Comparison of ENCODE assay signal across 7 cellular contexts in the genomic region with DNA sequence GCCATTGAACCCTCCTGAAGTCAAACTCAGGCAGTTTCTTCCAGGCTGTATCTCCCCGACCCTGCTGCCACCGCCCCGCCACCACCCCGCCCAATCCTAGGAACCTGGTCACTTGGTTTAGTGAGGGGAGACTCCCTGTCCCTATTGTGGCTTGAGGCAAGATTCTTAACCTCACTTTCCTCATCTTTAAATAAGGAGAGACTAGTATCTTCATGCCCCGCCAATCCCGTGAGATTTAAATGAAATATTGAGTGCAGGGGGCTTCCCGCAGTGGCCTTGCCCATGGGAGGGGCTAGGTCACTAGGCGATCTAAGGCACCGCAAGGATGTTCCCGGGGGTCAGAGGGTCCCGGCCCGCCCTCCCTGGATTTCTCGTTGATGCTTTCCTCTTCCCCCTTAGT. TPM values are rescaled to one million over a fixed set of nuclear protein-coding genes. Genes with fewer than 3 reads are reported as not detected.
A peak's percentile ranks its signal among the peaks of the same experiment; 100 is the strongest.
DNase-seq lines count a peak whose midpoint lies in the region; ATAC-seq and TF ChIP-seq lines count a peak whose summit lies in the region.
"Had no signal": no experiment of that assay in that cellular context is flagged by ENCODE, and none has a peak within 500 bp of the region (broad histone marks: within the 10 kb centered on the region; RNA-seq: fewer than 3 reads in every experiment).

No MANE protein-coding gene starts in this region.

- no peak for TF ChIP-seq CTCF in choroid plexus epithelial cell (conservative IDR thresholded peaks at IDR 0.05; ENCODE audit: low read depth, low read length)
- TF ChIP-seq CTCF in neural cell (IDR thresholded peaks at IDR 0.05; ENCODE audit: poor library complexity, severe bottlenecking): no peak

- H3F3A ChIP-seq in neural cell (ENCODE audit: insufficient read depth, low read length, poor library complexity, severe bottlenecking): no peaks in the 10 kb centered on the region

- no peaks in the 10 kb centered on the region for H3K9me3 ChIP-seq in HUES64 (ENCODE audit: insufficient read depth, low read depth, low read length)
- no peaks in the 10 kb centered on the region for H3K9me3 ChIP-seq in neural cell (ENCODE audit: low read length)

- H3K4me1 ChIP-seq in HUES64 (ENCODE audit: insufficient read depth, low read length): no peaks in the 10 kb centered on the region

- H3K4me3 ChIP-seq in HUES64 (ENCODE audit: low read length) (peak overlapping the region; percentile 79), choroid plexus epithelial cell (ENCODE audit: low read depth, low read length) (peak overlapping the region; percentile 54), neural cell (ENCODE audit: low read length) (peak overlapping the region; percentile 66)

- H3K36me3 ChIP-seq in HUES64 (ENCODE audit: insufficient read depth, low read length) (no peaks in the 10 kb centered on the region), neural cell (ENCODE audit: insufficient read depth, low read length) (no peaks in the 10 kb centered on the region)

- no peak overlapping the region for H2AFZ ChIP-seq in neural cell (ENCODE audit: low read depth, low read length)

- H3K27ac ChIP-seq in HUES64 (ENCODE audit: low read depth, low read length): no peak overlapping the region
- H3K27ac ChIP-seq in neural cell (ENCODE audit: low read length): no peak overlapping the region

- TF ChIP-seq RAD21 in neural cell (conservative IDR thresholded peaks at IDR 0.05): no peak

- H3K4me2 ChIP-seq in neural cell (ENCODE audit: low read length): no peak overlapping the region

- peaks cover 32% of the 10 kb centered on the region for H3K27me3 ChIP-seq in HUES64 (ENCODE audit: insufficient read depth, low read length)
- peaks cover 51% of the 10 kb centered on the region for H3K27me3 ChIP-seq in neural cell (ENCODE audit: insufficient read depth, low read depth, low read length)

- TF ChIP-seq EP300 in neural cell (conservative IDR thresholded peaks at IDR 0.05; ENCODE audit: poor library complexity, severe bottlenecking): no peak

- no peak for DNase-seq in choroid plexus epithelial cell (ENCODE audit: low read depth)
- DNase-seq in activated CD8-positive, alpha-beta memory T cell treated with anti-CD3 and anti-CD28 coated beads for 24 hours: no peak
- no peak for DNase-seq in NCI-H1694 treated with DMSO at 0.1 percent for 48 hours (lab: John Stamatoyannopoulos, UW)
- DNase-seq: GF-D8 had no signal

- ATAC-seq in HG02884 (IDR thresholded peaks at IDR 0.05; ENCODE audit: unreplicated experiment): no peak

- no peaks in the 10 kb centered on the region for H3K79me2 ChIP-seq in neural cell (replicated peaks; ENCODE audit: insufficient read depth, low read length)

- no peaks in the 10 kb centered on the region for H4K20me1 ChIP-seq in neural cell (ENCODE audit: insufficient read depth)

- 40% methylated on average over 13 of the region's 13 CpGs for WGBS in HUES64

- H3K9ac ChIP-seq in HUES64 (ENCODE audit: low read depth, low read length) (peak overlapping the region; percentile 77), neural cell (ENCODE audit: low read length) (no peak overlapping the region)

- H3K9me2 ChIP-seq in neural cell (ENCODE audit: insufficient read depth, low read length): no peaks in the 10 kb centered on the region

TF ChIP-seq in neural cell, 6 proteins besides CTCF, POLR2A, EP300 and RAD21:
- TF ChIP-seq EZH2 (IDR thresholded peaks at IDR 0.05; ENCODE audit: borderline replicate concordance, insufficient read depth, low read length, poor library complexity, severe bottlenecking) (no peak), SMC3 (conservative IDR thresholded peaks at IDR 0.05; ENCODE audit: poor library complexity) (no peak), MXI1 (conservative IDR thresholded peaks at IDR 0.05; ENCODE audit: poor library complexity, severe bottlenecking) (no peak), TAF1 (IDR thresholded peaks at IDR 0.05; ENCODE audit: low read depth) (no peak), POLR2AphosphoS5 (IDR thresholded peaks at IDR 0.05) (no peak)
- TF ChIP-seq, protein P1, sequence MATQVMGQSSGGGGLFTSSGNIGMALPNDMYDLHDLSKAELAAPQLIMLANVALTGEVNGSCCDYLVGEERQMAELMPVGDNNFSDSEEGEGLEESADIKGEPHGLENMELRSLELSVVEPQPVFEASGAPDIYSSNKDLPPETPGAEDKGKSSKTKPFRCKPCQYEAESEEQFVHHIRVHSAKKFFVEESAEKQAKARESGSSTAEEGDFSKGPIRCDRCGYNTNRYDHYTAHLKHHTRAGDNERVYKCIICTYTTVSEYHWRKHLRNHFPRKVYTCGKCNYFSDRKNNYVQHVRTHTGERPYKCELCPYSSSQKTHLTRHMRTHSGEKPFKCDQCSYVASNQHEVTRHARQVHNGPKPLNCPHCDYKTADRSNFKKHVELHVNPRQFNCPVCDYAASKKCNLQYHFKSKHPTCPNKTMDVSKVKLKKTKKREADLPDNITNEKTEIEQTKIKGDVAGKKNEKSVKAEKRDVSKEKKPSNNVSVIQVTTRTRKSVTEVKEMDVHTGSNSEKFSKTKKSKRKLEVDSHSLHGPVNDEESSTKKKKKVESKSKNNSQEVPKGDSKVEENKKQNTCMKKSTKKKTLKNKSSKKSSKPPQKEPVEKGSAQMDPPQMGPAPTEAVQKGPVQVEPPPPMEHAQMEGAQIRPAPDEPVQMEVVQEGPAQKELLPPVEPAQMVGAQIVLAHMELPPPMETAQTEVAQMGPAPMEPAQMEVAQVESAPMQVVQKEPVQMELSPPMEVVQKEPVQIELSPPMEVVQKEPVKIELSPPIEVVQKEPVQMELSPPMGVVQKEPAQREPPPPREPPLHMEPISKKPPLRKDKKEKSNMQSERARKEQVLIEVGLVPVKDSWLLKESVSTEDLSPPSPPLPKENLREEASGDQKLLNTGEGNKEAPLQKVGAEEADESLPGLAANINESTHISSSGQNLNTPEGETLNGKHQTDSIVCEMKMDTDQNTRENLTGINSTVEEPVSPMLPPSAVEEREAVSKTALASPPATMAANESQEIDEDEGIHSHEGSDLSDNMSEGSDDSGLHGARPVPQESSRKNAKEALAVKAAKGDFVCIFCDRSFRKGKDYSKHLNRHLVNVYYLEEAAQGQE (IDR thresholded peaks at IDR 0.05; ENCODE audit: borderline replicate concordance): no peak

RNA-seq across cellular contexts. Expression of a gene that starts 1.0 kb away (rescaled TPM):
- polyA plus RNA-seq in HUES64 (2013, experiment 1 of 2): 7.9 TPM
- 9.3 TPM for polyA plus RNA-seq in HUES64 (2013, experiment 2 of 2)
- polyA plus RNA-seq in neural cell: not detected in 2 replicates
- polyA minus RNA-seq in neural cell: not detected in 2 replicates

RNA-seq across cellular contexts. Expression of a gene that starts 34.2 kb away (rescaled TPM):
- 21.5 TPM for polyA plus RNA-seq in HUES64 (2013, experiment 1 of 2)
- 22.9 TPM for polyA plus RNA-seq in HUES64 (2013, experiment 2 of 2)
- polyA plus RNA-seq in neural cell: 11.0 and 17.2 TPM in 2 replicates
- 5.6 and 7.2 TPM in 2 replicates for polyA minus RNA-seq in neural cell

RNA-seq across cellular contexts. Expression of a gene that starts 37.7 kb away (rescaled TPM):
- 124 TPM for polyA plus RNA-seq in HUES64 (2013, experiment 1 of 2)
- polyA plus RNA-seq in HUES64 (2013, experiment 2 of 2): 116 TPM
- 20.6 and 32.1 TPM in 2 replicates for polyA plus RNA-seq in neural cell
- polyA minus RNA-seq in neural cell: 20.5 and 21.6 TPM in 2 replicates

RNA-seq across cellular contexts. Expression of a gene that starts 45.5 kb away (rescaled TPM):
- polyA plus RNA-seq in HUES64 (2013, experiment 1 of 2): not detected
- polyA plus RNA-seq in HUES64 (2013, experiment 2 of 2): not detected
- not detected in 2 replicates for polyA plus RNA-seq in neural cell
- not detected in 2 replicates for polyA minus RNA-seq in neural cell

RNA-seq across cellular contexts. Expression of a gene that starts 53.4 kb away (rescaled TPM):
- 53.5 TPM for polyA plus RNA-seq in HUES64 (2013, experiment 1 of 2)
- polyA plus RNA-seq in HUES64 (2013, experiment 2 of 2): 47.7 TPM
- polyA plus RNA-seq in neural cell: not detected in 2 replicates
- polyA minus RNA-seq in neural cell: not detected in 2 replicates
